ENCODE assay signal across 13 cellular contexts in the genomic region with DNA sequence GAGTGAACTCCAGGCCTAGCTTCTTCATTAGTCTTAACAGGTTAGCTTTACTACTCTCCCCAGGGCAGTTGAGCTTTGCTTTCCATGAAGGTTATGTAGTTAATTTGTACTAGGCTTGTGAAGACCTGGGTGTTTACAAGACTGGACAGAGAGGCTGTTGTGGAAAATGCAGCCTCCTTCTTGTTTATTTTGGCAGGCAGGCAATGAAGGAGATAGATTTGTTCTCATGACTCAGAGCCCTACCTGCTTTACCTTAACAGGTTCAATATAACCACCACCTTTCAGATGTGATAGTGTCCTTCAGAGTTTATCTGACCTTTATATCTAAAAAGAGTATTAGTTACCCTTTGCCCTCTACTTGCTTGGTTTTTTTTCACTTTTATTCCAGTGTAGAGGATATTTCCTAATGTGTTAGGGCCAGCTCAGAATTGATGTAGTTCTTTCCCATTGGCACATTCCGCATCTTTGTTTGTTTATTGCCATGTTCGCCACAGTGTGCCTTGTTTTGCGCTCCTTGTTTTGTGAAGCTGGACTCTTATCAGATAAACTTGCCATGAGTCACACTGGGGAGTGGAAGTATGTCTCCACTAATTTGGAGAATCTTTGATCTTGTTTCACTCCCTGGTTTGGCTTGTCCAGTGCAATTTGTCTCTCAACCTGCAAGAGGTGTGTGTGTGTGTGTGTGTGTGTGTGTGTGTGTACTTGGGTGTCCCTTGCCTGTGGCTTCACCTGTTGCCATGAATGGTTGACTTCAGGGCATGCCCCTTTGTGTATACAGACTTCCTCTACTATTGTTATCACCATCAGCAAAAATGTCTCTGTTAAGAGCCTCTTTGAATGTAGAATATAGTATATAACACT.
A peak's percentile ranks its signal among the peaks of the same experiment; 100 is the strongest.
DNase-seq lines count a peak whose midpoint lies in the region; TF ChIP-seq lines count a peak whose summit lies in the region.
"Had no signal": no experiment of that assay in that cellular context is flagged by ENCODE, and none has a peak within 500 bp of the region (broad histone marks: within the 10 kb centered on the region; RNA-seq: fewer than 3 reads in every experiment).

No MANE protein-coding gene starts in this region.

- H3K4me3 ChIP-seq in mesodermal cell (ENCODE audit: extremely low read depth, insufficient read depth, low read length, poor library complexity, severe bottlenecking): no peak overlapping the region
- H3K4me3 ChIP-seq: left ventricle myocardium inferior had no signal

- H3K4me1 ChIP-seq in mesodermal cell (ENCODE audit: control insufficient read depth, insufficient read depth, low read length, poor library complexity, severe bottlenecking): peaks cover 52% of the 10 kb centered on the region

- H3K27ac ChIP-seq in C4-2B: peak overlapping the region; percentile 51; the same call in 1 of the 2 replicates
- H3K27ac ChIP-seq in caudate nucleus (ENCODE audit: low read depth, low read length): peak overlapping the region; percentile 40
- peak overlapping the region; percentile 63 for H3K27ac ChIP-seq in mesodermal cell (ENCODE audit: low read depth, low read length, severe bottlenecking)
- H3K27ac ChIP-seq: left ventricle myocardium inferior had no signal

- TF ChIP-seq CTCF in C4-2B (conservative IDR thresholded peaks at IDR 0.05): no peak

- peaks cover 35% of the 10 kb centered on the region for H3K36me3 ChIP-seq in mesodermal cell (ENCODE audit: control insufficient read depth, insufficient read depth, low read length)
- H3K36me3 ChIP-seq: BE2C had no signal

- no peaks in the 10 kb centered on the region for H3K9me3 ChIP-seq in mesodermal cell (ENCODE audit: control insufficient read depth, low read length)
- H3K9me3 ChIP-seq: BE2C, left ventricle myocardium inferior had no signal

- WGBS in mesodermal cell (ENCODE audit: insufficient coverage in 2 of 2), 2 experiments: 83 to 100% methylated on average over 2 to 3 of the region's 3 CpGs

- peak; percentile 46 for DNase-seq in NCI-H2196 treated with DMSO at 0.1 percent for 48 hours (lab: John Stamatoyannopoulos, UW; ENCODE audit: unreplicated experiment)
- no peak for DNase-seq in caudate nucleus (lab: John Stamatoyannopoulos, UW)
- DNase-seq in stimulated activated CD4-positive, alpha-beta T cell treated with anti-CD3 and anti-CD28 coated beads, Interleukin-1b, Interleukin-23, amount 100 ng/mL, for 48 hours: no peak
- DNase-seq in AG20443 (ENCODE audit: low spot score): no peak
- no peak for DNase-seq in NCI-H510A treated with DMSO at 0.1 percent for 48 hours (lab: John Stamatoyannopoulos, UW)
- DNase-seq in SIG-M5 (lab: John Stamatoyannopoulos, UW): no peak
- DNase-seq: activated CD4-positive, alpha-beta memory T cell treated with anti-CD3 and anti-CD28 coated beads, Interleukin-2, amount 10 ng/mL, durations not matched to agents 7 days and 5 days; BE2C; left ventricle myocardium inferior; NCI-H2171; Right ventricle myocardium superior had no signal
